ENCODE assay signal across 8 cellular contexts in genomic region chr11:64284048-64284961, GRCh38. TPM values are rescaled to one million over a fixed set of nuclear protein-coding genes. Genes with fewer than 3 reads are reported as not detected.
A peak's percentile ranks its signal among the peaks of the same experiment; 100 is the strongest.
DNase-seq lines count a peak whose midpoint lies in the region; ATAC-seq, FAIRE-seq and TF ChIP-seq lines count a peak whose summit lies in the region.

Gene BAD, minus strand, starts transcription at chr11:64284665. Its CDS starts 297 bp downstream, at chr11:64284368.

- FAIRE-seq in frontal cortex (lab: Jason Lieb, UNC) = no peak

- peaks cover 29% of the 10 kb centered on the region for H3K4me1 Mint-ChIP-seq in activated naive CD4-positive, alpha-beta T cell treated with anti-CD3 and anti-CD28 coated beads, Interleukin-2, amount 10 ng/mL, durations not matched to agents 7 days and 5 days

- H3K9ac ChIP-seq in SK-N-MC (ENCODE audit: insufficient read length) = peak within 1 kb of the TSS; percentile 66

- peak within 1 kb of the TSS; percentile 78 for H3K27ac ChIP-seq in SK-N-MC
- H3K27ac ChIP-seq in neutrophil = peak within 1 kb of the TSS; percentile 98

- H3K4me3 ChIP-seq in GM06990 (replicated peaks; ENCODE audit: low read depth, low read length) (peak within 1 kb of the TSS; percentile 64), SK-N-MC (peak within 1 kb of the TSS; percentile 92), neutrophil (ENCODE audit: low read depth in 1 of 2, low read length in 1 of 2) (peak within 1 kb of the TSS; percentile 86 to 93)

- no peak for TF ChIP-seq CTCF in GM06990 (IDR thresholded peaks at IDR 0.05; ENCODE audit: insufficient read depth, low read length, poor library complexity, severe bottlenecking)
- TF ChIP-seq CTCF in neutrophil (IDR thresholded peaks at IDR 0.05) = no peak
- no peak for TF ChIP-seq CTCF in subcutaneous adipose tissue (IDR thresholded peaks at IDR 0.05; ENCODE audit: low read depth)

- peak within 1 kb of the TSS; percentile 89 for H3K27ac Mint-ChIP-seq in activated naive CD4-positive, alpha-beta T cell treated with anti-CD3 and anti-CD28 coated beads, Interleukin-2, amount 10 ng/mL, durations not matched to agents 7 days and 5 days

- H3K36me3 ChIP-seq in GM06990 (ENCODE audit: control insufficient read depth, insufficient read depth, low read length) = peaks cover 2% of the 10 kb centered on the region; the same call in 1 of the 2 replicates
- H3K36me3 ChIP-seq in SK-N-MC (ENCODE audit: insufficient read depth, low read length) = no peaks in the 10 kb centered on the region; the same call in 1 of the 2 replicates
- peaks cover 8% of the 10 kb centered on the region for H3K36me3 ChIP-seq in neutrophil

- H3K9me3 Mint-ChIP-seq in activated naive CD4-positive, alpha-beta T cell treated with anti-CD3 and anti-CD28 coated beads, Interleukin-2, amount 10 ng/mL, durations not matched to agents 7 days and 5 days = no peaks in the 10 kb centered on the region

- peaks cover 10% of the 10 kb centered on the region for H3K27me3 Mint-ChIP-seq in activated naive CD4-positive, alpha-beta T cell treated with anti-CD3 and anti-CD28 coated beads, Interleukin-2, amount 10 ng/mL, durations not matched to agents 7 days and 5 days

- H3K9me3 ChIP-seq in SK-N-MC (ENCODE audit: low read depth, low read length) (no peaks in the 10 kb centered on the region), neutrophil (no peaks in the 10 kb centered on the region)

- H3K36me3 Mint-ChIP-seq in activated naive CD4-positive, alpha-beta T cell treated with anti-CD3 and anti-CD28 coated beads, Interleukin-2, amount 10 ng/mL, durations not matched to agents 7 days and 5 days = peaks cover 4% of the 10 kb centered on the region

- DNase-seq in GM06990 (ENCODE audit: extremely low read depth, insufficient read length) (peak; percentile 91), NCI-H1048 (lab: John Stamatoyannopoulos, UW) (peak; percentile 79), SK-N-MC (ENCODE audit: low read depth, low spot score) (peak; percentile 45), frontal cortex (ENCODE audit: low spot score in 2 of 2) (peak; percentile 98 to 99)
- peak; percentile 96 for DNase-seq in activated naive CD4-positive, alpha-beta T cell treated with anti-CD3 and anti-CD28 coated beads, Interleukin-2, amount 10 ng/mL, durations not matched to agents 7 days and 5 days

- peak within 1 kb of the TSS; percentile 83 for H3K4me3 Mint-ChIP-seq in activated naive CD4-positive, alpha-beta T cell treated with anti-CD3 and anti-CD28 coated beads, Interleukin-2, amount 10 ng/mL, durations not matched to agents 7 days and 5 days

- peaks cover 20 to 26% of the 10 kb centered on the region in 2 experiments for H3K4me1 ChIP-seq in neutrophil (ENCODE audit: control insufficient read depth in 1 of 2, insufficient read depth in 1 of 2, low read depth in 1 of 2, low read length in 1 of 2)

- H3K27me3 ChIP-seq in GM06990 (replicated peaks; ENCODE audit: control insufficient read depth, insufficient read depth, low read length) = no peaks in the 10 kb centered on the region
- peaks cover 2% of the 10 kb centered on the region for H3K27me3 ChIP-seq in neutrophil

- peak; percentile 59 for ATAC-seq in HG02571 (IDR thresholded peaks at IDR 0.05; ENCODE audit: unreplicated experiment)

- CTCF ChIA-PET in activated naive CD4-positive, alpha-beta T cell treated with anti-CD3 and anti-CD28 coated beads, Interleukin-2, amount 10 ng/mL, durations not matched to agents 7 days and 5 days (lab: Charles Lee) = interaction anchor here (0.7 to 2.5 kb wide), 5 partner anchors 13 to 80 kb away, joined by 3 to 15 read pairs (median 5); no protein-coding TSS in a partner anchor

RNA-seq across cellular contexts. Expression of gene BAD, which starts in this region (rescaled TPM):
- total RNA-seq in frontal cortex (44.8 TPM), subcutaneous adipose tissue (10 to 100 TPM; 47.1 to 92.5 (median 90.6) TPM)

Comparison
In these comparisons a context has a peak if more than half of its experiments do, and no peak if none do; other contexts are left out.
1. Peak in every context shown above with its lines: DNase-seq, ATAC-seq, H3K4me3 ChIP-seq and H3K27ac ChIP-seq.
2. DNase-seq: peak in every context shown above with its lines; median percentile 98 in frontal cortex; 96 in activated naive CD4-positive, alpha-beta T cell treated with anti-CD3 and anti-CD28 coated beads, Interleukin-2, amount 10 ng/mL, durations not matched to agents 7 days and 5 days; 91 in GM06990; 79 in NCI-H1048; 45 in SK-N-MC.